9 cellular contexts compared by ENCODE assay signal in genomic region chr15:81108427-81108826, GRCh38. TPM values are rescaled to one million over a fixed set of nuclear protein-coding genes. Genes with fewer than 3 reads are reported as not detected.
DNase-seq lines count a peak whose midpoint lies in the region; ATAC-seq and TF ChIP-seq lines count a peak whose summit lies in the region.
"Had no signal": no experiment of that assay in that cellular context is flagged by ENCODE, and none has a peak within 500 bp of the region (broad histone marks: within the 10 kb centered on the region; RNA-seq: fewer than 3 reads in every experiment).

No MANE protein-coding gene starts in this region.

- no peak overlapping the region for H3K4me2 ChIP-seq in SK-N-SH
- H3K4me2 ChIP-seq in IMR-90 (ENCODE audit: low read depth, low read length) = no peak overlapping the region

- no peak for TF ChIP-seq EP300 in SK-N-SH (IDR thresholded peaks at IDR 0.05; ENCODE audit: borderline replicate concordance in 1 of 2, low read depth in 1 of 2, low read length in 1 of 2)

- no peaks in the 10 kb centered on the region for H3F3A ChIP-seq in SK-N-SH (replicated peaks; ENCODE audit: insufficient read depth)

- no peak overlapping the region for H3K14ac ChIP-seq in IMR-90 (replicated peaks; ENCODE audit: low read depth, low read length)

- H3K9me1 ChIP-seq in IMR-90 (ENCODE audit: insufficient read depth, low read length) = 0 out of 2 replicates have a peak, but pooled peaks cover under 1% of the 10 kb centered on the region

- DNase-seq in SK-N-SH = peak; percentile 29
- no peak for DNase-seq in IMR-90
- peak; percentile 34 for DNase-seq in cerebellar cortex (ENCODE audit: low spot score)
- DNase-seq in osteocyte (ENCODE audit: extremely low spot score, unreplicated experiment) = no peak
- DNase-seq in NCI-H2107 (lab: John Stamatoyannopoulos, UW) = no peak
- DNase-seq: NCI-H2171 had no signal

- CTCF ChIA-PET in SK-N-SH (lab: Yijun Ruan, JAX) (interaction anchor here (0.7 to 20.1 kb wide), 13 partner anchors 10 to 292 kb away, joined by 3 to 451 read pairs (median 5); no protein-coding TSS in a partner anchor), IMR-90 (lab: Yijun Ruan, JAX) (interaction anchor here (0.5 to 3.9 kb wide), 3 partner anchors 9 to 171 kb away, joined by 3 to 55 read pairs (median 3); no protein-coding TSS in a partner anchor)

- H3K27me3 ChIP-seq in SK-N-SH (ENCODE audit: insufficient read depth) = peaks cover 5% of the 10 kb centered on the region; the same call in 1 of the 2 replicates
- no peaks in the 10 kb centered on the region for H3K27me3 ChIP-seq in IMR-90 (ENCODE audit: control insufficient read depth, insufficient read depth, low read length)

- H3K9ac ChIP-seq in SK-N-SH (no peak overlapping the region), IMR-90 (ENCODE audit: low read depth, low read length) (no peak overlapping the region)

- no peak overlapping the region for H3K18ac ChIP-seq in IMR-90 (ENCODE audit: low read depth, low read length)

- H3K4me1 Mint-ChIP-seq in osteocyte (ENCODE audit: unreplicated experiment) = peaks cover 2% of the 10 kb centered on the region

- WGBS in SK-N-SH (ENCODE audit: low lambda C conversion rate) = 13% methylated on average over 1 of the region's 1 CpG
- no CpG with 5 or more reads among the region's 1 CpG for WGBS in IMR-90 (ENCODE audit: extremely low coverage in 2 of 2, insufficient read length in 1 of 2), 2 experiments

- no peak overlapping the region for H2AK5ac ChIP-seq in IMR-90 (ENCODE audit: low read depth, low read length)

- TF ChIP-seq CTCF in SK-N-SH (IDR thresholded peaks at IDR 0.05) = peak; percentile 51
- peak; percentile 33 for TF ChIP-seq CTCF in IMR-90 (conservative IDR thresholded peaks at IDR 0.05; ENCODE audit: low read depth, low read length)
- peak; percentile 52 for TF ChIP-seq CTCF in osteocyte (IDR thresholded peaks at IDR 0.05)

- no peak overlapping the region for H2BK120ac ChIP-seq in IMR-90 (ENCODE audit: low read depth, low read length)

- H2AFZ ChIP-seq in SK-N-SH (ENCODE audit: low read depth) (no peak overlapping the region), IMR-90 (replicated peaks; ENCODE audit: low read length, poor library complexity) (no peak overlapping the region)

- in situ Hi-C loops in IMR-90 (cut with MboI; ENCODE audit: low sequenced_read_pairs) = loop anchor here (5.0 kb wide), 2 partner anchors 159 to 294 kb away; no protein-coding TSS in a partner anchor

- dilution Hi-C loops in IMR-90 (cut with HindIII; ENCODE audit: low sequenced_read_pairs, unreplicated experiment) = no loop called here

- no peaks in the 10 kb centered on the region for H3K9me3 ChIP-seq in SK-N-SH
- no peaks in the 10 kb centered on the region for H3K9me3 ChIP-seq in IMR-90 (ENCODE audit: control insufficient read depth, insufficient read depth, low read length)

- TF ChIP-seq POLR2A in IMR-90 (IDR thresholded peaks at IDR 0.05; ENCODE audit: low read depth, low read length) = no peak

- H3K9me3 Mint-ChIP-seq in osteocyte (ENCODE audit: unreplicated experiment) = no peaks in the 10 kb centered on the region

- peak; percentile 36; the same call in 1 of the 2 replicates for TF ChIP-seq RAD21 in SK-N-SH (IDR thresholded peaks at IDR 0.05; ENCODE audit: low read length)
- TF ChIP-seq RAD21 in IMR-90 (IDR thresholded peaks at IDR 0.05; ENCODE audit: low read length) = 0 out of 2 replicates have a peak, but pooled peaks have one; percentile 4

- H3K27ac ChIP-seq in SK-N-SH (ENCODE audit: low read depth in 2 of 2, low read length in 1 of 2) = no peak overlapping the region
- no peak overlapping the region for H3K27ac ChIP-seq in IMR-90 (ENCODE audit: insufficient read depth, low read length)

- no peak overlapping the region for H3K56ac ChIP-seq in IMR-90 (ENCODE audit: extremely low read depth, insufficient read depth, low read length)

- H4K5ac ChIP-seq in IMR-90 (ENCODE audit: low read depth, low read length) = no peak overlapping the region

- peaks cover 56% of the 10 kb centered on the region for H3K27me3 Mint-ChIP-seq in osteocyte (ENCODE audit: unreplicated experiment)

- H4K8ac ChIP-seq in IMR-90 (ENCODE audit: low read depth in 2 of 2, low read length in 2 of 2) = no peak overlapping the region

- H4K20me1 ChIP-seq in SK-N-SH (ENCODE audit: insufficient read depth) (no peaks in the 10 kb centered on the region), IMR-90 (ENCODE audit: insufficient read depth, low read length) (no peaks in the 10 kb centered on the region)

- no peaks in the 10 kb centered on the region for H3K79me1 ChIP-seq in IMR-90 (ENCODE audit: low read depth in 1 of 2, low read length in 2 of 2)

- H3K36me3 ChIP-seq in SK-N-SH (replicated peaks in 1 of 2; ENCODE audit: control insufficient read depth in 1 of 2, insufficient read depth in 2 of 2, low read length in 1 of 2) (no peaks in the 10 kb centered on the region), IMR-90 (ENCODE audit: control insufficient read depth, insufficient read depth, low read length) (no peaks in the 10 kb centered on the region)

- H3K4me1 ChIP-seq in SK-N-SH (ENCODE audit: control insufficient read depth in 1 of 2, insufficient read depth in 2 of 2, low read depth in 1 of 2, low read length in 1 of 2) (no peaks in the 10 kb centered on the region; a peak in 1 of 4 replicates), IMR-90 (ENCODE audit: control insufficient read depth, insufficient read depth, low read length) (peaks cover 7% of the 10 kb centered on the region)

- H4K91ac ChIP-seq in IMR-90 (ENCODE audit: insufficient read depth, low read depth, low read length) = no peak overlapping the region

- H3K27ac Mint-ChIP-seq in osteocyte (ENCODE audit: unreplicated experiment) = no peak overlapping the region

- no peak overlapping the region for H2AK9ac ChIP-seq in IMR-90 (replicated peaks; ENCODE audit: low read depth, low read length, poor library complexity)

- no peaks in the 10 kb centered on the region for H3K36me3 Mint-ChIP-seq in osteocyte (ENCODE audit: unreplicated experiment)

- H3K9me2 ChIP-seq in SK-N-SH = no peaks in the 10 kb centered on the region

- intact Hi-C loops in IMR-90 (cut with micrococcal nuclease) = no loop called here

- no peak for ATAC-seq in SK-N-SH treated with all-trans-retinoic acid at 6 μM for 48 hours
- ATAC-seq in IMR-90 (ENCODE audit: low read depth) = no peak
- ATAC-seq in HG03159 (IDR thresholded peaks at IDR 0.05; ENCODE audit: unreplicated experiment) = no peak
- no peak for ATAC-seq in GM18519 (IDR thresholded peaks at IDR 0.05; ENCODE audit: low FRiP score, unreplicated experiment)

- no peak overlapping the region for H2BK15ac ChIP-seq in IMR-90 (ENCODE audit: low read depth, low read length)

- no peak overlapping the region for H3K4me3 Mint-ChIP-seq in osteocyte (ENCODE audit: unreplicated experiment)

- H3K79me2 ChIP-seq in SK-N-SH (ENCODE audit: insufficient read depth) = no peaks in the 10 kb centered on the region

- no peak overlapping the region for H2BK5ac ChIP-seq in IMR-90 (ENCODE audit: low read depth, low read length, poor library complexity, severe bottlenecking)

- BruUV-seq in IMR-90 (replicated peaks; lab: Mats Ljungman, UMichigan) = no TSS peak

- POLR2A ChIA-PET in SK-N-SH (lab: Yijun Ruan, JAX) = interaction anchor here (1.1 kb wide), 1 partner anchor 158 kb away, joined by 3 read pairs; no protein-coding TSS in a partner anchor
- POLR2A ChIA-PET in IMR-90 (lab: Charles Lee; ENCODE audit: unreplicated experiment) = no interaction called here

- no peak overlapping the region for H2BK20ac ChIP-seq in IMR-90 (ENCODE audit: low read depth, low read length)

- no peak overlapping the region for H3K4me3 ChIP-seq in SK-N-SH (ENCODE audit: low read depth in 2 of 2, low read length in 1 of 2)
- H3K4me3 ChIP-seq in IMR-90 (ENCODE audit: insufficient read depth, low read depth, low read length) = no peak overlapping the region

- H3K4ac ChIP-seq in IMR-90 (ENCODE audit: low read depth, low read length) = no peak overlapping the region

- H3K23ac ChIP-seq in IMR-90 (ENCODE audit: low read depth, low read length) = no peak overlapping the region

TF ChIP-seq in SK-N-SH, 30 proteins besides CTCF, POLR2A, EP300 and RAD21:
- TF ChIP-seq NRF1 (IDR thresholded peaks at IDR 0.05; ENCODE audit: low read depth, low read length) (no peak), MXI1 (IDR thresholded peaks at IDR 0.05; ENCODE audit: low read depth, low read length) (no peak)

TF ChIP-seq in IMR-90, 13 proteins besides CTCF, POLR2A, EP300 and RAD21 (continues in another document):
- TF ChIP-seq ELK1 (IDR thresholded peaks at IDR 0.05; ENCODE audit: borderline replicate concordance, low read depth, low read length) (no peak), MAFK (IDR thresholded peaks at IDR 0.05; ENCODE audit: low read depth, low read length) (no peak), USF2 (IDR thresholded peaks at IDR 0.05; ENCODE audit: low read depth, low read length) (no peak), CEBPB (IDR thresholded peaks at IDR 0.05; ENCODE audit: low read depth, low read length) (no peak), MXI1 (IDR thresholded peaks at IDR 0.05; ENCODE audit: borderline replicate concordance, low read depth, low read length) (no peak), MAZ (IDR thresholded peaks at IDR 0.05; ENCODE audit: borderline replicate concordance, low read depth, low read length) (no peak), CHD1 (IDR thresholded peaks at IDR 0.05; ENCODE audit: low read depth, low read length) (no peak)

RNA-seq across cellular contexts. Expression of gene CFAP161, which starts 25.6 kb away (rescaled TPM):
- polyA plus RNA-seq in SK-N-SH (2012; rRNA removed) (0.03 TPM in 1 of 2 replicates, not detected in the other), IMR-90 (2012; rRNA removed) (not detected in 2 replicates)
- polyA plus RNA-seq in SK-N-SH (2012; cell fraction: cytosol; rRNA removed) = not detected in 2 replicates
- polyA plus RNA-seq in SK-N-SH (2012; cell fraction: nucleus; rRNA removed) = 0.12 TPM in 1 of 2 replicates, not detected in the other
- total RNA-seq in IMR-90 (2012; rRNA removed) (not detected in 2 replicates), osteocyte (not detected in 2 replicates)
- not detected in 2 replicates for polyA plus RNA-seq in IMR-90 (2012; cell fraction: cytosol; rRNA removed)
- polyA plus RNA-seq in IMR-90 (2012; cell fraction: nucleus; rRNA removed; ENCODE audit: low replicate concordance) = not detected in 2 replicates

Comparison
In these comparisons a context has a peak if more than half of its experiments do, and no peak if none do; other contexts are left out.
1. DNase-seq: peak in SK-N-SH (single experiment) and cerebellar cortex (single experiment); none in IMR-90 (single experiment), osteocyte (single experiment) and NCI-H2107 (single experiment).
2. Peak in every context shown above with its lines, with median percentiles within 50 percentile points of each other: CTCF ChIP-seq.